ENCODE assay signal across 8 cellular contexts in the genomic region with DNA sequence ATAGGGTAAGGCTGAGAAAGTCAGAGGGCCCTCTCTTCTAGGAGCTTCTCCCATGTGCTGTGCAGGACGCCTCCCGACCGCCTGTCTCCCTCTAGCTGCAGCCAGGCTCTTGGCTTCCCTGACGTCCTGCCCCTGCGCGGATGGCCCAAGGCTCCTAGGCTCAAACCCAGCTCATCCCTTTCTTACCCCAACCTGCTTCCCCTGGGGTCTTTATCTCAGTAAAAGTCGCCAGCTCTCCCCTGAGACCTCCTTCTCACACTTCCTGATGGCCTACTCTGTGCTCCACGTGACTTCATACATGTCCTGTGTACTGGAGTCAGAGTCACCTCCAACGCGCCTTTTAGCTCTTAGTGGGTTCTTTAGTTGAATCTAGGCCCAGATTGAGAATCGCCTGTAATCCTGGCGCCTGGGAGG. TPM values are rescaled to one million over a fixed set of nuclear protein-coding genes. Genes with fewer than 3 reads are reported as not detected.
DNase-seq lines count a peak whose midpoint lies in the region; ATAC-seq and TF ChIP-seq lines count a peak whose summit lies in the region.

No MANE protein-coding gene starts in this region.

- H3K4me3 ChIP-seq in AG04449 (ENCODE audit: low read depth, low read length) (peak overlapping the region; percentile 70), adipocyte (ENCODE audit: low read length) (peak overlapping the region; percentile 87), right atrium auricular region (peak overlapping the region; percentile 71 to 82), rectal smooth muscle tissue (ENCODE audit: low read length) (peak overlapping the region; percentile 80)

- H3K36me3 ChIP-seq in KOPT-K1 (ENCODE audit: insufficient read depth, low read length) (peaks cover 24% of the 10 kb centered on the region), adipocyte (ENCODE audit: control insufficient read depth, insufficient read depth, low read length, severe bottlenecking) (peaks cover 4% of the 10 kb centered on the region), right atrium auricular region (peaks cover 20% of the 10 kb centered on the region), rectal smooth muscle tissue (ENCODE audit: control insufficient read depth, insufficient read depth, low read length) (peaks cover 1% of the 10 kb centered on the region)

- ATAC-seq in GM18511 (IDR thresholded peaks at IDR 0.05; ENCODE audit: unreplicated experiment) (peak; percentile 47), SK-N-SH treated with all-trans-retinoic acid at 6 μM for 48 hours (peak; percentile 79), GM18858 (IDR thresholded peaks at IDR 0.05; ENCODE audit: unreplicated experiment) (no peak)

- CTCF ChIA-PET in AG04449 (lab: Yijun Ruan, JAX): interaction anchor here (0.8 to 2.9 kb wide), 32 partner anchors 8 to 161 kb away, joined by 3 to 27 read pairs (median 6); partner anchors contain the start of genes DCTPP1, ZNF688, ZNF764 and ZNF768

- TF ChIP-seq CTCF in AG04449 (IDR thresholded peaks at IDR 0.05; ENCODE audit: insufficient read depth, low read length, missing control alignments) (peak; percentile 82), right atrium auricular region (IDR thresholded peaks at IDR 0.05) (peak in 1 of 2 donors; percentile 74)

- DNase-seq in AG04449 (ENCODE audit: low read depth, low spot score) (no peak), adipocyte (ENCODE audit: low read depth) (peak; percentile 55), right atrium auricular region (ENCODE audit: low spot score) (peak; percentile 84)

- no peaks in the 10 kb centered on the region for H3K9me3 ChIP-seq in KOPT-K1 (ENCODE audit: insufficient read depth, low read length, poor library complexity, severe bottlenecking)
- no peaks in the 10 kb centered on the region for H3K9me3 ChIP-seq in adipocyte (ENCODE audit: control insufficient read depth, low read length)
- no peaks in the 10 kb centered on the region for H3K9me3 ChIP-seq in right atrium auricular region

- POLR2A ChIA-PET in AG04449 (lab: Yijun Ruan, JAX): interaction anchor here (0.7 to 2.1 kb wide), 6 partner anchors 9 to 118 kb away, joined by 3 to 6 read pairs (median 4); partner anchors contain the start of genes SEPHS2, ZNF689 and ZNF764

- H3K9ac ChIP-seq in adipocyte (ENCODE audit: low read length) (peak overlapping the region; percentile 87), rectal smooth muscle tissue (ENCODE audit: low read length) (no peak overlapping the region)

- peaks cover 15% of the 10 kb centered on the region for H3K4me1 ChIP-seq in adipocyte (ENCODE audit: control insufficient read depth, insufficient read depth, low read length)
- peaks cover 0 to 47% of the 10 kb centered on the region in 2 donors for H3K4me1 ChIP-seq in right atrium auricular region
- H3K4me1 ChIP-seq in rectal smooth muscle tissue (ENCODE audit: control insufficient read depth, insufficient read depth, low read length): peaks cover 4% of the 10 kb centered on the region

- H3K27me3 ChIP-seq in adipocyte (replicated peaks; ENCODE audit: control insufficient read depth, insufficient read depth, low read length) (no peaks in the 10 kb centered on the region), right atrium auricular region (no peaks in the 10 kb centered on the region), rectal smooth muscle tissue (ENCODE audit: control insufficient read depth, insufficient read depth, low read length) (no peaks in the 10 kb centered on the region)

- H3K27ac ChIP-seq in KOPT-K1 (ENCODE audit: low read depth, low read length, poor library complexity, severe bottlenecking) (peak overlapping the region; percentile 96), right atrium auricular region (peak overlapping the region; percentile 91 to 98), rectal smooth muscle tissue (ENCODE audit: low read depth, low read length) (peak overlapping the region; percentile 92)

TF ChIP-seq in SK-N-SH treated with all-trans-retinoic acid at 6 μM for 48 hours, 23 proteins besides CTCF, POLR2A, EP300 and RAD21:
- no peak for TF ChIP-seq ISL1 (CRISPR knock-in tag; IDR thresholded peaks at IDR 0.05)
- no peak for TF ChIP-seq ESRRG (CRISPR knock-in tag; IDR thresholded peaks at IDR 0.05)
- no peak for TF ChIP-seq ZNF8 (CRISPR knock-in tag; IDR thresholded peaks at IDR 0.05)
- TF ChIP-seq ZNF70 (CRISPR knock-in tag; IDR thresholded peaks at IDR 0.05): no peak
- no peak for TF ChIP-seq RARB (CRISPR knock-in tag; IDR thresholded peaks at IDR 0.05)
- no peak for TF ChIP-seq TCF4 (CRISPR knock-in tag; IDR thresholded peaks at IDR 0.05; ENCODE audit: borderline replicate concordance)
- TF ChIP-seq ZC3H10 (CRISPR knock-in tag; IDR thresholded peaks at IDR 0.05): no peak
- TF ChIP-seq OSR1 (CRISPR knock-in tag; IDR thresholded peaks at IDR 0.05): no peak
- TF ChIP-seq POU6F1 (CRISPR knock-in tag; IDR thresholded peaks at IDR 0.05; ENCODE audit: borderline replicate concordance, low read depth): no peak
- no peak for TF ChIP-seq ZFP30 (CRISPR knock-in tag; IDR thresholded peaks at IDR 0.05)
- TF ChIP-seq CSRNP3 (CRISPR knock-in tag; IDR thresholded peaks at IDR 0.05): no peak
- no peak for TF ChIP-seq TOX (CRISPR knock-in tag; IDR thresholded peaks at IDR 0.05; ENCODE audit: borderline replicate concordance)

RNA-seq across cellular contexts. Expression of gene ZNF747, which starts 1.1 kb away (rescaled TPM):
- 10 to 100 TPM; 13.3 to 16.2 TPM for total RNA-seq in right atrium auricular region

RNA-seq across cellular contexts. Expression of gene ZNF768, which starts 9.4 kb away (rescaled TPM):
- total RNA-seq in right atrium auricular region: 10 to 100 TPM; 41.1 to 51.4 TPM

RNA-seq across cellular contexts. Expression of gene ZNF764, which starts 22.4 kb away (rescaled TPM):
- 10 to 100 TPM; 12.0 to 16.9 TPM for total RNA-seq in right atrium auricular region

RNA-seq across cellular contexts. Expression of gene ZNF688, which starts 35.7 kb away (rescaled TPM):
- total RNA-seq in right atrium auricular region: 10 to 100 TPM in 1 of 2 donors, 1 to 10 TPM in 1; 9.6 to 13.5 TPM

RNA-seq across cellular contexts. Expression of gene ZNF785, which starts 49.7 kb away (rescaled TPM):
- total RNA-seq in right atrium auricular region: 1 to 10 TPM; 5.5 to 6.0 TPM
